Comparison of ENCODE assay signal across 8 cellular contexts in genomic region chrX:47217852-47218279, GRCh38. TPM values are rescaled to one million over a fixed set of nuclear protein-coding genes. Genes with fewer than 3 reads are reported as not detected.
DNase-seq lines count a peak whose midpoint lies in the region; TF ChIP-seq lines count a peak whose summit lies in the region.

No MANE protein-coding gene starts in this region.

- CTCF ChIA-PET in HEK293T (lab: Yijun Ruan, JAX), result interaction anchor here (0.7 to 1.0 kb wide), 4 partner anchors 95 to 305 kb away, joined by 3 to 5 read pairs (median 4); no protein-coding TSS in a partner anchor

- POLR2A ChIA-PET in HEK293T (lab: Yijun Ruan, JAX), result interaction anchor here (0.6 to 1.7 kb wide), 12 partner anchors 10 to 167 kb away, joined by 3 to 21 read pairs (median 4); partner anchors contain the start of genes NDUFB11, RBM10 and USP11

- DNase-seq in GDM1 (lab: John Stamatoyannopoulos, UW) (peak; percentile 99), HEK293T (ENCODE audit: extremely low spot score) (peak; percentile 93), MV-4-11 (lab: John Stamatoyannopoulos, UW) (peak; percentile 96), SK-N-DZ (ENCODE audit: low spot score) (peak; percentile 98), germinal center (ENCODE audit: low spot score) (peak; percentile 91), non-pigmented ciliary epithelial cell (ENCODE audit: low read depth) (peak; percentile 91), superior temporal gyrus (ENCODE audit: extremely low spot score) (peak; percentile 96)
- DNase-seq in activated naive CD4-positive, alpha-beta T cell treated with anti-CD3 and anti-CD28 coated beads, Interleukin-2, amount 50 U/mL, for 16 hours, result peak; percentile 94

TF ChIP-seq in HEK293T, 16 proteins besides CTCF, POLR2A, EP300 and RAD21:
- TF ChIP-seq PKNOX1 (IDR thresholded peaks at IDR 0.05) (peak; percentile 98), FOXA1 (IDR thresholded peaks at IDR 0.05) (no peak), ARNT (IDR thresholded peaks at IDR 0.05) (no peak), L3MBTL2 (conservative IDR thresholded peaks at IDR 0.05) (no peak)

RNA-seq across cellular contexts. Expression of gene CDK16, which starts 0.6 kb away (rescaled TPM):
- polyA plus RNA-seq in SK-N-DZ (2014; cell fraction: cytosol; rRNA removed), result 80.1 and 95.4 TPM in 2 replicates
- polyA plus RNA-seq in SK-N-DZ (2014; cell fraction: nucleus; rRNA removed), result 186 and 231 TPM in 2 replicates

RNA-seq across cellular contexts. Expression of gene USP11, which starts 14.9 kb away (rescaled TPM):
- polyA plus RNA-seq in SK-N-DZ (2014; cell fraction: cytosol; rRNA removed), result 75.5 and 78.1 TPM in 2 replicates
- 106 and 131 TPM in 2 replicates for polyA plus RNA-seq in SK-N-DZ (2014; cell fraction: nucleus; rRNA removed)

RNA-seq across cellular contexts. Expression of gene UBA1, which starts 24.2 kb away (rescaled TPM):
- 199 and 202 TPM in 2 replicates for polyA plus RNA-seq in SK-N-DZ (2014; cell fraction: cytosol; rRNA removed)
- 118 and 153 TPM in 2 replicates for polyA plus RNA-seq in SK-N-DZ (2014; cell fraction: nucleus; rRNA removed)

Comparison
In these comparisons a context has a peak if more than half of its experiments do, and no peak if none do; other contexts are left out.
1. Peak in every context shown above with its lines: DNase-seq.